18 cellular contexts compared by ENCODE assay signal in the genomic region with DNA sequence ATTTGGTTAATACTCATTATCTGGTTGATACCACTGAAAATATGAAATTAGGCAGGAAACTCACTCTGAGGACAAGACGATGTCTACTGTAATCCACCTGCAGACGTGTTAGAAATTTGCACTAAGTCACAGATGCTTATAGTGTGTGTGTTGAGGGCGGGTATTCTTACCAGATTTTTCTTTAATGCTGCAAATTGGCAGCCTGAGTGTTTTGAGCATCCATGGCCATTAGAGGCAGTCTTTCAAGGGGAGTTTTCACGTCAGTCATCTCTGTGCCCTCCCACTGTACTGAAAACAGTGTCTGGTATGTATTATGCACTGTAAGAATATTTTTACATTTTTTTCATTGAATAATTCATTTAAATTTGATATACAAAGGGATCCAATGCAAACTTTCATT.
DNase-seq lines count a peak whose midpoint lies in the region; ATAC-seq, FAIRE-seq and TF ChIP-seq lines count a peak whose summit lies in the region.
"Had no signal": no experiment of that assay in that cellular context is flagged by ENCODE, and none has a peak within 500 bp of the region (broad histone marks: within the 10 kb centered on the region; RNA-seq: fewer than 3 reads in every experiment).

No MANE protein-coding gene starts in this region.

- no peaks in the 10 kb centered on the region for H3F3A ChIP-seq in SK-N-SH (replicated peaks; ENCODE audit: insufficient read depth)

- H3K4me3 ChIP-seq in SK-N-SH (ENCODE audit: low read depth in 2 of 2, low read length in 1 of 2), result no peak overlapping the region
- H3K4me3 ChIP-seq: adrenal gland, esophagus squamous epithelium, left lung, SJCRH30, thoracic aorta had no signal

- no peak overlapping the region for H3K4me2 ChIP-seq in SK-N-SH

- TF ChIP-seq EP300 in SK-N-SH (IDR thresholded peaks at IDR 0.05; ENCODE audit: borderline replicate concordance in 1 of 2, low read depth in 1 of 2, low read length in 1 of 2), result no peak

- CTCF ChIA-PET in SK-N-SH (lab: Yijun Ruan, JAX), result no interaction called here

- FAIRE-seq in frontal cortex (lab: Jason Lieb, UNC), result no peak
- FAIRE-seq: G401.6 had no signal

- no peaks in the 10 kb centered on the region for H3K36me3 ChIP-seq in SK-N-SH (replicated peaks in 1 of 2; ENCODE audit: control insufficient read depth in 1 of 2, insufficient read depth in 2 of 2, low read length in 1 of 2)
- H3K36me3 ChIP-seq: adrenal gland, esophagus squamous epithelium, left lung, SJCRH30, thoracic aorta had no signal

- H3K27ac ChIP-seq in SK-N-SH (ENCODE audit: low read depth in 2 of 2, low read length in 1 of 2), result no peak overlapping the region
- H3K27ac ChIP-seq in temporal lobe (ENCODE audit: low read depth, low read length), result peak overlapping the region; percentile 94
- H3K27ac ChIP-seq: adrenal gland, esophagus squamous epithelium, left lung, SJCRH30, thoracic aorta had no signal

- ATAC-seq in SK-N-SH treated with all-trans-retinoic acid at 6 μM for 48 hours (no peak), HG02571 (IDR thresholded peaks at IDR 0.05; ENCODE audit: unreplicated experiment) (no peak), GM21737 (IDR thresholded peaks at IDR 0.05; ENCODE audit: unreplicated experiment) (no peak)
- ATAC-seq: left lung had no signal

- no peaks in the 10 kb centered on the region for H4K20me1 ChIP-seq in SK-N-SH (ENCODE audit: insufficient read depth)

- no peaks in the 10 kb centered on the region; a peak in 1 of 4 replicates for H3K4me1 ChIP-seq in SK-N-SH (ENCODE audit: control insufficient read depth in 1 of 2, insufficient read depth in 2 of 2, low read depth in 1 of 2, low read length in 1 of 2)
- H3K4me1 ChIP-seq: adrenal gland, esophagus squamous epithelium, left lung, SJCRH30 had no signal

- POLR2A ChIA-PET in SK-N-SH (lab: Yijun Ruan, JAX), result no interaction called here

- 41% methylated on average over 4 of the region's 4 CpGs for WGBS in SK-N-SH (ENCODE audit: low lambda C conversion rate)

- no peaks in the 10 kb centered on the region for H3K9me3 ChIP-seq in SK-N-SH
- H3K9me3 ChIP-seq: adrenal gland, esophagus squamous epithelium, left lung, SJCRH30, thoracic aorta had no signal

- H2AFZ ChIP-seq in SK-N-SH (ENCODE audit: low read depth), result no peak overlapping the region

- no peaks in the 10 kb centered on the region for H3K9me2 ChIP-seq in SK-N-SH

- TF ChIP-seq CTCF in SK-N-SH (IDR thresholded peaks at IDR 0.05), result no peak; the same call in 1 of the 2 replicates

- DNase-seq in SK-N-SH (peak; percentile 45), SW480 (ENCODE audit: low spot score) (peak; percentile 6), frontal cortex (ENCODE audit: low spot score in 2 of 2) (peak; percentile 31 to 47), NCI-H748 (lab: John Stamatoyannopoulos, UW; ENCODE audit: unreplicated experiment) (no peak)
- DNase-seq: activated CD4-positive, alpha-beta memory T cell treated with anti-CD3 and anti-CD28 coated beads for 36 hours; activated T-cell treated with anti-CD3 and anti-CD28 coated beads, Interleukin-2, amount 50 U/mL, for 48 hours; adrenal gland; esophagus squamous epithelium; left lung; naive B cell; NK-92 treated with Interleukin-12 subunit alpha and Interleukin-12 subunit beta, amount 100 ng/mL, for 24 hours; SJCRH30 had no signal

- no peaks in the 10 kb centered on the region for H3K79me2 ChIP-seq in SK-N-SH (ENCODE audit: insufficient read depth)

- no peaks in the 10 kb centered on the region for H3K27me3 ChIP-seq in SK-N-SH (ENCODE audit: insufficient read depth)
- H3K27me3 ChIP-seq: adrenal gland, esophagus squamous epithelium, SJCRH30 had no signal

- TF ChIP-seq RAD21 in SK-N-SH (IDR thresholded peaks at IDR 0.05; ENCODE audit: low read length), result peak; percentile 27; the same call in 1 of the 2 replicates

- no peak overlapping the region for H3K9ac ChIP-seq in SK-N-SH

TF ChIP-seq in SK-N-SH, 30 proteins besides CTCF, POLR2A, EP300 and RAD21:
- TF ChIP-seq JUND (IDR thresholded peaks at IDR 0.05) (no peak), FOXJ3 (CRISPR knock-in tag; IDR thresholded peaks at IDR 0.05) (no peak), TEAD4 (IDR thresholded peaks at IDR 0.05; ENCODE audit: borderline replicate concordance, insufficient read depth) (no peak), NFIC (IDR thresholded peaks at IDR 0.05; ENCODE audit: borderline replicate concordance) (no peak)

TF ChIP-seq in SK-N-SH treated with all-trans-retinoic acid at 6 μM for 48 hours, 23 proteins besides CTCF, POLR2A, EP300 and RAD21:
- no peak for TF ChIP-seq PPARA (CRISPR knock-in tag; IDR thresholded peaks at IDR 0.05; ENCODE audit: borderline replicate concordance)
TF ChIP-seq in SK-N-SH treated with all-trans-retinoic acid at 6 μM for 48 hours: peak in this region for 0.
